ENCODE assay signal across 33 cellular contexts in the genomic region with DNA sequence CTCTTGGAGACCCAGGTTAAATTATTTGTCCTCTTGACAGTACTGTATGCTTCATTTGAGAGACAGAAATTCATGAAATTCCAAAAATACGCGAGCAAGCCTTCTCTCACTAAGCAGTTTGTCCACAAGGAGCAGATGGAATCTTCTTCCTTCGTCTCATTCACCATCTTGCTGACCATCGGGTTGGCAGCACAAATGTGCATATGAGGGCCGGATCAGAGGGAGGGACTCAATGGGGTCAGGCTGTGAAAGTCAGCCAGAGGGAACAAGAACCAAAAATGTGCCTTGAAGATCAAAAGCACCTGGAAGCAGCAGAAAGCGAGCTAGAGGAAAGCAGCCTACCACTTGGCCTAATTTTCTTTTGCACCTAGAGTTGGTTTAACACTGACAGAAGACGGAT.
"Had no signal": no experiment of that assay in that cellular context is flagged by ENCODE, and none has a peak within 500 bp of the region (broad histone marks: within the 10 kb centered on the region; RNA-seq: fewer than 3 reads in every experiment).

No MANE protein-coding gene starts in this region.

- H3K9me3 Mint-ChIP-seq: immature natural killer cell; natural killer cell treated with Interleukin-12 subunit alpha and Interleukin-12 subunit beta and Interleukin-15 and Interleukin-18, amount 100 ng/mL, for 72 hours; stimulated activated effector memory CD8-positive, alpha-beta T cell treated with anti-CD3 and anti-CD28 coated beads, Interleukin-12 subunit alpha, Interleukin-12 subunit beta, amount 100 ng/mL, for 72 hours; stimulated activated naive CD8-positive, alpha-beta T cell treated with anti-CD3 and anti-CD28 coated beads, Interleukin-15, Interleukin-2, amounts not matched to agents 100 ng/mL and 50 ng/mL, for 24 hours had no signal

- H3K9ac ChIP-seq: parathyroid adenoma had no signal

- H3K9me3 ChIP-seq: heart left ventricle, left lung, lower lobe of right lung, mucosa of descending colon, right lobe of liver, suprapubic skin, thoracic aorta, tibial artery, upper lobe of right lung had no signal

- H3K36me3 Mint-ChIP-seq: immature natural killer cell; naive thymus-derived CD4-positive, alpha-beta T cell; natural killer cell treated with Interleukin-12 subunit alpha and Interleukin-12 subunit beta and Interleukin-15 and Interleukin-18, amount 100 ng/mL, for 72 hours; stimulated activated effector memory CD8-positive, alpha-beta T cell treated with anti-CD3 and anti-CD28 coated beads, Interleukin-12 subunit alpha, Interleukin-12 subunit beta, amount 100 ng/mL, for 72 hours had no signal

- H2AFZ ChIP-seq: parathyroid adenoma had no signal

- H3K27ac ChIP-seq: heart left ventricle, left lung, lower lobe of right lung, parathyroid adenoma, right atrium auricular region, right lobe of liver, skin epidermis, suprapubic skin, thoracic aorta, tibial artery, upper lobe of right lung had no signal

- ATAC-seq: heart left ventricle; left colon; left lung; lower lobe of right lung; mucosa of descending colon; naive thymus-derived CD4-positive, alpha-beta T cell; natural killer cell treated with Interleukin-12 subunit alpha and Interleukin-12 subunit beta and Interleukin-15 and Interleukin-18, amount 100 ng/mL, for 72 hours; right lobe of liver; stimulated activated effector memory CD8-positive, alpha-beta T cell treated with anti-CD3 and anti-CD28 coated beads, Interleukin-12 subunit alpha, Interleukin-12 subunit beta, amount 100 ng/mL, for 72 hours; upper lobe of right lung had no signal

- H3K4me3 Mint-ChIP-seq: immature natural killer cell; naive thymus-derived CD4-positive, alpha-beta T cell; natural killer cell treated with Interleukin-12 subunit alpha and Interleukin-12 subunit beta and Interleukin-15 and Interleukin-18, amount 100 ng/mL, for 72 hours; neural crest cell; stimulated activated effector memory CD8-positive, alpha-beta T cell treated with anti-CD3 and anti-CD28 coated beads, Interleukin-12 subunit alpha, Interleukin-12 subunit beta, amount 100 ng/mL, for 72 hours; stimulated activated naive CD8-positive, alpha-beta T cell treated with anti-CD3 and anti-CD28 coated beads, Interleukin-15, Interleukin-2, amounts not matched to agents 100 ng/mL and 50 ng/mL, for 24 hours had no signal

- H3K79me2 ChIP-seq: parathyroid adenoma had no signal

- H3K27me3 ChIP-seq: left lung, right atrium auricular region, suprapubic skin, tibial artery, upper lobe of right lung had no signal

- H3K4me1 Mint-ChIP-seq: immature natural killer cell; naive thymus-derived CD4-positive, alpha-beta T cell; neural crest cell; stimulated activated effector memory CD8-positive, alpha-beta T cell treated with anti-CD3 and anti-CD28 coated beads, Interleukin-12 subunit alpha, Interleukin-12 subunit beta, amount 100 ng/mL, for 72 hours had no signal

- DNase-seq: heart left ventricle; hypothalamus; immature natural killer cell; kidney; left colon; left lung; lower lobe of right lung; mammary epithelial cell; mesendoderm; midbrain; mucosa of descending colon; naive thymus-derived CD4-positive, alpha-beta T cell; nucleus accumbens; right lobe of liver; stimulated activated CD4-positive, alpha-beta T cell treated with anti-CD3 and anti-CD28 coated beads, Interleukin-12 subunit alpha, Interleukin-12 subunit beta, amount 100 ng/mL, for 4 hours; stimulated activated CD4-positive, alpha-beta T cell treated with anti-CD3 and anti-CD28 coated beads, Interleukin-15, amount 100 ng/mL, for 24 hours; stimulated activated CD4-positive, alpha-beta T cell treated with anti-CD3 and anti-CD28 coated beads, Interleukin-2, amount 100 ng/mL, for 24 hours; stimulated activated CD4-positive, alpha-beta T cell treated with anti-CD3 and anti-CD28 coated beads, Interleukin-4, amount 100 ng/mL, for 1 hour; stimulated activated naive CD4-positive, alpha-beta T cell; tibial artery; trophoblast cell; upper lobe of right lung had no signal

- H3K36me3 ChIP-seq: heart left ventricle, left lung, lower lobe of right lung, right atrium auricular region, right lobe of liver, suprapubic skin, thoracic aorta, tibial artery, upper lobe of right lung had no signal

- H3K4me3 ChIP-seq: heart left ventricle, left lung, lower lobe of right lung, mucosa of descending colon, right atrium auricular region, right lobe of liver, skin epidermis, suprapubic skin, thoracic aorta, tibial artery, upper lobe of right lung had no signal

- H3K27ac Mint-ChIP-seq: immature natural killer cell; naive thymus-derived CD4-positive, alpha-beta T cell; natural killer cell treated with Interleukin-12 subunit alpha and Interleukin-12 subunit beta and Interleukin-15 and Interleukin-18, amount 100 ng/mL, for 72 hours; stimulated activated effector memory CD8-positive, alpha-beta T cell treated with anti-CD3 and anti-CD28 coated beads, Interleukin-12 subunit alpha, Interleukin-12 subunit beta, amount 100 ng/mL, for 72 hours; stimulated activated naive CD8-positive, alpha-beta T cell treated with anti-CD3 and anti-CD28 coated beads, Interleukin-15, Interleukin-2, amounts not matched to agents 100 ng/mL and 50 ng/mL, for 24 hours had no signal

- FAIRE-seq: islet of Langerhans, kidney, urothelium cell line had no signal

- H3K4me1 ChIP-seq: heart left ventricle, lower lobe of right lung, parathyroid adenoma, right atrium auricular region, right lobe of liver, suprapubic skin, tibial artery, upper lobe of right lung had no signal
